In genomic region chr14:105015242-105015641, GRCh38 we compare ENCODE assay signal across 10 cellular contexts. TPM values are rescaled to one million over a fixed set of nuclear protein-coding genes. Genes with fewer than 3 reads are reported as not detected.
DNase-seq lines count a peak whose midpoint lies in the region; ATAC-seq and TF ChIP-seq lines count a peak whose summit lies in the region.
"Had no signal": no experiment of that assay in that cellular context is flagged by ENCODE, and none has a peak within 500 bp of the region (broad histone marks: within the 10 kb centered on the region; RNA-seq: fewer than 3 reads in every experiment).

No MANE protein-coding gene starts in this region.

- peaks cover 7% of the 10 kb centered on the region for H3K36me3 ChIP-seq in Panc1 (ENCODE audit: control insufficient read depth, insufficient read depth, low read length)
- H3K36me3 ChIP-seq in spleen, result peaks cover 0 to 26% (median 15%) of the 10 kb centered on the region in 6 donors

- BruUV-seq in Panc1 (replicated peaks; lab: Mats Ljungman, UMichigan), result no TSS peak

- intact Hi-C loops in Panc1 (cut with micrococcal nuclease; ENCODE audit: unreplicated experiment), result no loop called here
- intact Hi-C loops in spleen (cut with DNase I; ENCODE audit: low total_unique reads), result no loop called here

- CTCF ChIA-PET in Panc1 (lab: Charles Lee), result no interaction called here

- peaks cover 9% of the 10 kb centered on the region for H3K36me3 Mint-ChIP-seq in activated T-cell treated with anti-CD3 and anti-CD28 coated beads, Interleukin-2, amount 50 U/mL, for 4 hours (ENCODE audit: insufficient read depth)
- peaks cover 27% of the 10 kb centered on the region for H3K36me3 Mint-ChIP-seq in effector memory CD8-positive, alpha-beta T cell (ENCODE audit: insufficient read depth)
- H3K36me3 Mint-ChIP-seq in progenitor cell of endocrine pancreas (ENCODE audit: insufficient read depth), result no peaks in the 10 kb centered on the region

- in situ Hi-C loops in Panc1 (cut with HindIII; ENCODE audit: low pct_unique_long_range_greater_than_20kb, low sequenced_read_pairs), result no loop called here

- H3K4me3 Mint-ChIP-seq in activated T-cell treated with anti-CD3 and anti-CD28 coated beads, Interleukin-2, amount 50 U/mL, for 4 hours, result peak overlapping the region; percentile 52
- H3K4me3 Mint-ChIP-seq in effector memory CD8-positive, alpha-beta T cell, result peak overlapping the region; percentile 73 to 93
- no peak overlapping the region for H3K4me3 Mint-ChIP-seq in progenitor cell of endocrine pancreas (ENCODE audit: low read depth)

- H3K4me1 Mint-ChIP-seq in activated T-cell treated with anti-CD3 and anti-CD28 coated beads, Interleukin-2, amount 50 U/mL, for 4 hours (ENCODE audit: low read depth), result peaks cover 72% of the 10 kb centered on the region
- H3K4me1 Mint-ChIP-seq in effector memory CD8-positive, alpha-beta T cell (ENCODE audit: low read depth in 2 of 2), result peaks cover 71 to 77% of the 10 kb centered on the region in 2 donors
- peaks cover 25% of the 10 kb centered on the region for H3K4me1 Mint-ChIP-seq in progenitor cell of endocrine pancreas (ENCODE audit: low read depth)

- TF ChIP-seq POLR2A in spleen (IDR thresholded peaks at IDR 0.05), result no peak

- no peak for TF ChIP-seq CTCF in Panc1 (IDR thresholded peaks at IDR 0.05)
- no peak for TF ChIP-seq CTCF in progenitor cell of endocrine pancreas (IDR thresholded peaks at IDR 0.05; ENCODE audit: unreplicated experiment)
- no peak for TF ChIP-seq CTCF in spleen (IDR thresholded peaks at IDR 0.05 in 8 of 11, conservative IDR thresholded peaks at IDR 0.05 in 3 of 11)

- H3K4me1 ChIP-seq in Panc1 (ENCODE audit: control insufficient read depth, insufficient read depth, low read length) (peaks cover 59% of the 10 kb centered on the region), spleen (peaks cover 13 to 85% (median 50%) of the 10 kb centered on the region in 6 donors)

- peak in 1 of 2 donors; percentile 11 for ATAC-seq in activated T-cell treated with anti-CD3 and anti-CD28 coated beads, Interleukin-2, amount 50 U/mL, for 4 hours
- ATAC-seq in Panc1 (no peak), GM21737 (IDR thresholded peaks at IDR 0.05; ENCODE audit: unreplicated experiment) (no peak)
- peak; percentile 59 for ATAC-seq in effector memory CD8-positive, alpha-beta T cell (replicated peaks)

- H3K4me3 ChIP-seq in Panc1 (ENCODE audit: low read depth in 2 of 2, low read length in 2 of 2) (peak overlapping the region in 1 of 2 experiments; percentile 24; a peak in 2 of 4 replicates), spleen (no peak overlapping the region)
- H3K4me3 ChIP-seq: testis had no signal

- no peaks in the 10 kb centered on the region for H3K9me3 Mint-ChIP-seq in activated T-cell treated with anti-CD3 and anti-CD28 coated beads, Interleukin-2, amount 50 U/mL, for 4 hours
- no peaks in the 10 kb centered on the region for H3K9me3 Mint-ChIP-seq in effector memory CD8-positive, alpha-beta T cell
- no peaks in the 10 kb centered on the region for H3K9me3 Mint-ChIP-seq in progenitor cell of endocrine pancreas (ENCODE audit: low read depth)

- 37 to 75% (median 60%) methylated on average over 9 of the region's 9 CpGs for WGBS in spleen, 5 donors

- peak overlapping the region; percentile 71; the same call in 1 of the 2 replicates for H3K27ac ChIP-seq in Panc1 (ENCODE audit: low read length)
- peak overlapping the region in 4 of 8 donors; percentile 15 to 57 (median 40) for H3K27ac ChIP-seq in spleen
- H3K27ac ChIP-seq: testis had no signal

- H3K27ac Mint-ChIP-seq in effector memory CD8-positive, alpha-beta T cell, result peak overlapping the region; percentile 97
- H3K27ac Mint-ChIP-seq in progenitor cell of endocrine pancreas, result peak overlapping the region; percentile 49

- POLR2A ChIA-PET in Panc1 (lab: Charles Lee), result no interaction called here

- no peaks in the 10 kb centered on the region for H3K9me3 ChIP-seq in Panc1 (ENCODE audit: control insufficient read depth, insufficient read depth, low read depth, low read length)
- no peaks in the 10 kb centered on the region for H3K9me3 ChIP-seq in spleen
- H3K9me3 ChIP-seq: testis had no signal

- no peak for DNase-seq in activated T-cell treated with anti-CD3 and anti-CD28 coated beads, Interleukin-2, amount 50 U/mL, for 4 hours
- DNase-seq in activated T-cell treated with anti-CD3 and anti-CD28 coated beads, Interleukin-2, amount 50 U/mL, for 48 hours, result no peak
- DNase-seq in Panc1 (ENCODE audit: low read depth, low spot score) (no peak), progenitor cell of endocrine pancreas (ENCODE audit: low spot score, unreplicated experiment) (no peak), spleen (no peak), putamen (ENCODE audit: low spot score) (no peak)
- no peak for DNase-seq in effector memory CD8-positive, alpha-beta T cell
- DNase-seq: NCI-H2029, testis had no signal

- no peaks in the 10 kb centered on the region for H3K27me3 Mint-ChIP-seq in activated T-cell treated with anti-CD3 and anti-CD28 coated beads, Interleukin-2, amount 50 U/mL, for 4 hours (ENCODE audit: low read depth)
- no peaks in the 10 kb centered on the region for H3K27me3 Mint-ChIP-seq in effector memory CD8-positive, alpha-beta T cell
- H3K27me3 Mint-ChIP-seq in progenitor cell of endocrine pancreas, result no peaks in the 10 kb centered on the region

- H3K27me3 ChIP-seq in Panc1 (ENCODE audit: control insufficient read depth, insufficient read depth, low read length) (no peaks in the 10 kb centered on the region), spleen (replicated peaks in 1 of 7) (no peaks in the 10 kb centered on the region)
- H3K27me3 ChIP-seq: testis had no signal

RNA-seq across cellular contexts. Expression of gene CDCA4, which starts 5.6 kb away (rescaled TPM):
- 10 to 100 TPM; 55.1 to 72.2 (median 58.3) TPM for total RNA-seq in activated T-cell treated with anti-CD3 and anti-CD28 coated beads, Interleukin-2, amount 50 U/mL, for 4 hours
- total RNA-seq in Panc1 (2021; ENCODE audit: unreplicated experiment), result 39.9 TPM
- polyA plus RNA-seq in Panc1 (2012; ENCODE audit: insufficient read length), result 32.9 TPM
- 21.5 and 22.9 TPM in 2 replicates for total RNA-seq in progenitor cell of endocrine pancreas
- total RNA-seq in spleen, result 10 to 100 TPM in 2 of 7 donors, 1 to 10 TPM in 5; 6.5 to 15.1 (median 8.7) TPM
- 10 to 100 TPM in 1 of 3 donors, 1 to 10 TPM in 2; 5.8 to 10.5 (median 8.5) TPM for polyA plus RNA-seq in spleen

RNA-seq across cellular contexts. Expression of gene CLBA1, which starts 29.7 kb away (rescaled TPM):
- 1 to 10 TPM; 2.9 to 3.8 (median 3.3) TPM for total RNA-seq in activated T-cell treated with anti-CD3 and anti-CD28 coated beads, Interleukin-2, amount 50 U/mL, for 4 hours
- total RNA-seq in Panc1 (2021; ENCODE audit: unreplicated experiment) (13.8 TPM), progenitor cell of endocrine pancreas (20.1 and 20.8 TPM in 2 replicates), spleen (1 to 10 TPM; 1.7 to 4.0 (median 3.4) TPM)
- polyA plus RNA-seq in Panc1 (2012; ENCODE audit: insufficient read length), result 11.9 TPM
- 1 to 10 TPM; 3.7 to 4.3 (median 3.9) TPM for polyA plus RNA-seq in spleen

RNA-seq across cellular contexts. Expression of gene AHNAK2, which starts 37.1 kb away (rescaled TPM):
- total RNA-seq in activated T-cell treated with anti-CD3 and anti-CD28 coated beads, Interleukin-2, amount 50 U/mL, for 4 hours, result under 1 TPM; under 0.01 to 0.08 (median 0.05) TPM
- total RNA-seq in Panc1 (2021; ENCODE audit: unreplicated experiment) (223 TPM), progenitor cell of endocrine pancreas (1.1 and 1.2 TPM in 2 replicates), spleen (1 to 10 TPM in 1 of 7 donors, under 1 TPM in 6; 0.26 to 1.3 (median 0.66) TPM)
- 148 TPM for polyA plus RNA-seq in Panc1 (2012; ENCODE audit: insufficient read length)
- under 1 TPM; 0.30 to 0.86 (median 0.76) TPM for polyA plus RNA-seq in spleen

RNA-seq across cellular contexts. Expression of gene GPR132, which starts 50.0 kb away (rescaled TPM):
- total RNA-seq in activated T-cell treated with anti-CD3 and anti-CD28 coated beads, Interleukin-2, amount 50 U/mL, for 4 hours, result 10 to 100 TPM; 14.6 to 18.4 (median 16.8) TPM
- total RNA-seq in Panc1 (2021; ENCODE audit: unreplicated experiment) (0.08 TPM), progenitor cell of endocrine pancreas (0.57 and 0.69 TPM in 2 replicates), spleen (10 to 100 TPM; 17.5 to 33.7 (median 23.1) TPM)
- 0.15 TPM for polyA plus RNA-seq in Panc1 (2012; ENCODE audit: insufficient read length)
- polyA plus RNA-seq in spleen, result 1 to 10 TPM; 5.0 to 9.0 (median 5.8) TPM

Comparison
In these comparisons a context has a peak if more than half of its experiments do, and no peak if none do; other contexts are left out.
1. RNA of gene AHNAK2, which starts 37.1 kb away (total RNA-seq): 223 TPM in Panc1 (single experiment); 1.1 to 1.2 TPM in progenitor cell of endocrine pancreas, 0.26 to 1.3 TPM in spleen and under 0.01 to 0.08 TPM in activated T-cell treated with anti-CD3 and anti-CD28 coated beads, Interleukin-2, amount 50 U/mL, for 4 hours; every median in the first group is over 10 times any median in the second.